In genomic region chr15:78880242-78880533, GRCh38 we compare ENCODE assay signal across 13 cellular contexts. TPM values are rescaled to one million over a fixed set of nuclear protein-coding genes. Genes with fewer than 3 reads are reported as not detected.
DNase-seq lines count a peak whose midpoint lies in the region; ATAC-seq, FAIRE-seq and TF ChIP-seq lines count a peak whose summit lies in the region.
"Had no signal": no experiment of that assay in that cellular context is flagged by ENCODE, and none has a peak within 500 bp of the region (broad histone marks: within the 10 kb centered on the region; RNA-seq: fewer than 3 reads in every experiment).

No MANE protein-coding gene starts in this region.

- no peak overlapping the region for H3K4me2 ChIP-seq in fibroblast of lung (ENCODE audit: extremely low read depth, insufficient read depth, low read length)
- no peak overlapping the region for H3K4me2 ChIP-seq in GM23338

- no peak overlapping the region for H3K4me3 Mint-ChIP-seq in activated naive CD4-positive, alpha-beta T cell treated with anti-CD3 and anti-CD28 coated beads, Interleukin-2, amount 10 ng/mL, durations not matched to agents 7 days and 5 days
- no peak overlapping the region for H3K4me3 Mint-ChIP-seq in stimulated activated naive CD8-positive, alpha-beta T cell treated with anti-CD3 and anti-CD28 coated beads, Interleukin-15, Interleukin-2, amounts not matched to agents 100 ng/mL and 50 ng/mL, for 24 hours
- no peak overlapping the region for H3K4me3 Mint-ChIP-seq in GM23338
- H3K4me3 Mint-ChIP-seq: activated B cell treated with CpG ODN at 0.5 μM for 24 hours had no signal

- ATAC-seq in GM23338 = no peak
- no peak for ATAC-seq in HG03439 (IDR thresholded peaks at IDR 0.05; ENCODE audit: unreplicated experiment)
- ATAC-seq: effector memory CD8-positive, alpha-beta T cell had no signal

- CTCF ChIA-PET in activated naive CD4-positive, alpha-beta T cell treated with anti-CD3 and anti-CD28 coated beads, Interleukin-2, amount 10 ng/mL, durations not matched to agents 7 days and 5 days (lab: Charles Lee) = interaction anchor here (0.7 to 1.3 kb wide), 3 partner anchors 13 to 30 kb away, joined by 3 to 5 read pairs (median 3); no protein-coding TSS in a partner anchor

- DNase-seq in activated naive CD4-positive, alpha-beta T cell treated with anti-CD3 and anti-CD28 coated beads, Interleukin-2, amount 10 ng/mL, durations not matched to agents 7 days and 5 days = no peak
- DNase-seq in activated naive CD4-positive, alpha-beta T cell (lab: John Stamatoyannopoulos, UW) = no peak
- no peak for DNase-seq in WERI-Rb-1
- DNase-seq in fibroblast of lung (ENCODE audit: low read depth in 2 of 2) = peak; percentile 56 to 69
- DNase-seq in GM12892 (ENCODE audit: insufficient read length) = no peak
- no peak for DNase-seq in GM23338 (ENCODE audit: low spot score)
- DNase-seq: activated B cell treated with CpG ODN at 0.5 μM for 24 hours; AML-193; effector memory CD8-positive, alpha-beta T cell; NCI-H2029 treated with DMSO at 0.1 percent for 48 hours; transverse colon had no signal

- peaks cover 58% of the 10 kb centered on the region for H3K4me1 Mint-ChIP-seq in activated naive CD4-positive, alpha-beta T cell treated with anti-CD3 and anti-CD28 coated beads, Interleukin-2, amount 10 ng/mL, durations not matched to agents 7 days and 5 days
- peaks cover 90% of the 10 kb centered on the region for H3K4me1 Mint-ChIP-seq in stimulated activated naive CD8-positive, alpha-beta T cell treated with anti-CD3 and anti-CD28 coated beads, Interleukin-15, Interleukin-2, amounts not matched to agents 100 ng/mL and 50 ng/mL, for 24 hours (ENCODE audit: low read depth)
- H3K4me1 Mint-ChIP-seq in GM23338 = peaks cover 30% of the 10 kb centered on the region

- peak overlapping the region; percentile 52 for H3K27ac Mint-ChIP-seq in activated naive CD4-positive, alpha-beta T cell treated with anti-CD3 and anti-CD28 coated beads, Interleukin-2, amount 10 ng/mL, durations not matched to agents 7 days and 5 days
- peak overlapping the region; percentile 23 for H3K27ac Mint-ChIP-seq in stimulated activated naive CD8-positive, alpha-beta T cell treated with anti-CD3 and anti-CD28 coated beads, Interleukin-15, Interleukin-2, amounts not matched to agents 100 ng/mL and 50 ng/mL, for 24 hours
- H3K27ac Mint-ChIP-seq in GM23338 = no peak overlapping the region

- no peak for TF ChIP-seq POLR2A in GM12892 (IDR thresholded peaks at IDR 0.05; ENCODE audit: low read depth, low read length)

- H3K9me3 ChIP-seq in WERI-Rb-1 (ENCODE audit: severe bottlenecking) = no peaks in the 10 kb centered on the region
- no peaks in the 10 kb centered on the region for H3K9me3 ChIP-seq in fibroblast of lung (ENCODE audit: control insufficient read depth, insufficient read depth, low read depth, low read length)
- H3K9me3 ChIP-seq: transverse colon had no signal

- H2AFZ ChIP-seq in fibroblast of lung (ENCODE audit: low read length) (no peak overlapping the region), GM23338 (no peak overlapping the region)

- no peaks in the 10 kb centered on the region for H3K27me3 Mint-ChIP-seq in activated naive CD4-positive, alpha-beta T cell treated with anti-CD3 and anti-CD28 coated beads, Interleukin-2, amount 10 ng/mL, durations not matched to agents 7 days and 5 days
- no peaks in the 10 kb centered on the region for H3K27me3 Mint-ChIP-seq in stimulated activated naive CD8-positive, alpha-beta T cell treated with anti-CD3 and anti-CD28 coated beads, Interleukin-15, Interleukin-2, amounts not matched to agents 100 ng/mL and 50 ng/mL, for 24 hours
- peaks cover 5% of the 10 kb centered on the region for H3K27me3 Mint-ChIP-seq in GM23338 (ENCODE audit: insufficient read depth, low read depth, poor library complexity)
- H3K27me3 Mint-ChIP-seq: activated B cell treated with CpG ODN at 0.5 μM for 24 hours; effector memory CD8-positive, alpha-beta T cell had no signal

- FAIRE-seq in GM12892 (lab: Jason Lieb, UNC) = no peak

- H3K79me2 ChIP-seq in fibroblast of lung (ENCODE audit: control insufficient read depth, insufficient read depth, low read length) (peaks cover 100% of the 10 kb centered on the region), GM23338 (replicated peaks; ENCODE audit: insufficient read depth) (peaks cover 100% of the 10 kb centered on the region)

- peaks cover 12% of the 10 kb centered on the region for H4K20me1 ChIP-seq in fibroblast of lung (ENCODE audit: control insufficient read depth, extremely low read depth, insufficient read depth, low read length)
- H4K20me1 ChIP-seq in GM23338 (replicated peaks; ENCODE audit: insufficient read depth) = peaks cover 90% of the 10 kb centered on the region

- no peak for TF ChIP-seq CTCF in WERI-Rb-1 (IDR thresholded peaks at IDR 0.05; ENCODE audit: low read depth, low read length)
- TF ChIP-seq CTCF in fibroblast of lung (conservative IDR thresholded peaks at IDR 0.05 in 1 of 2, IDR thresholded peaks at IDR 0.05 in 1 of 2; ENCODE audit: low read depth in 1 of 2, low read length in 2 of 2) = no peak
- TF ChIP-seq CTCF in GM23338 (conservative IDR thresholded peaks at IDR 0.05; ENCODE audit: low read depth in 2 of 2) = no peak

- no peak overlapping the region for H3K9ac ChIP-seq in fibroblast of lung (ENCODE audit: insufficient read depth, low read length)

- no peaks in the 10 kb centered on the region for H3K9me2 ChIP-seq in GM23338 (ENCODE audit: insufficient read depth)

- H3K27me3 ChIP-seq in WERI-Rb-1 (ENCODE audit: insufficient read depth, low read depth, severe bottlenecking) = no peaks in the 10 kb centered on the region
- H3K27me3 ChIP-seq in fibroblast of lung (ENCODE audit: control insufficient read depth, insufficient read depth, low read length) = no peaks in the 10 kb centered on the region
- H3K27me3 ChIP-seq in GM23338 (ENCODE audit: insufficient read depth) = no peaks in the 10 kb centered on the region
- H3K27me3 ChIP-seq: transverse colon had no signal

- H3F3A ChIP-seq in GM23338 (replicated peaks; ENCODE audit: low read depth) = no peaks in the 10 kb centered on the region

- H3K36me3 ChIP-seq in WERI-Rb-1 (peaks cover 52% of the 10 kb centered on the region), fibroblast of lung (ENCODE audit: control insufficient read depth, insufficient read depth, low read length) (peaks cover 4% of the 10 kb centered on the region), GM23338 (ENCODE audit: insufficient read depth) (peaks cover 32% of the 10 kb centered on the region)

- H3K27ac ChIP-seq in WERI-Rb-1 (peak overlapping the region; percentile 50), fibroblast of lung (ENCODE audit: insufficient read depth, low read length) (no peak overlapping the region), GM23338 (ENCODE audit: low read depth) (no peak overlapping the region)

- peaks cover 39% of the 10 kb centered on the region for H3K36me3 Mint-ChIP-seq in activated naive CD4-positive, alpha-beta T cell treated with anti-CD3 and anti-CD28 coated beads, Interleukin-2, amount 10 ng/mL, durations not matched to agents 7 days and 5 days
- peaks cover 62% of the 10 kb centered on the region for H3K36me3 Mint-ChIP-seq in stimulated activated naive CD8-positive, alpha-beta T cell treated with anti-CD3 and anti-CD28 coated beads, Interleukin-15, Interleukin-2, amounts not matched to agents 100 ng/mL and 50 ng/mL, for 24 hours (ENCODE audit: low read depth)
- H3K36me3 Mint-ChIP-seq in GM23338 (ENCODE audit: low read depth) = peaks cover 61% of the 10 kb centered on the region

- H3K4me3 ChIP-seq in WERI-Rb-1 (ENCODE audit: low read depth, low read length) (no peak overlapping the region), fibroblast of lung (replicated peaks in 1 of 4; ENCODE audit: control extremely low read depth in 1 of 4, insufficient read depth in 1 of 4, low read depth in 3 of 4, low read length in 4 of 4) (no peak overlapping the region), GM23338 (no peak overlapping the region)
- H3K4me3 ChIP-seq: transverse colon had no signal

- no peaks in the 10 kb centered on the region for H3K9me3 Mint-ChIP-seq in activated naive CD4-positive, alpha-beta T cell treated with anti-CD3 and anti-CD28 coated beads, Interleukin-2, amount 10 ng/mL, durations not matched to agents 7 days and 5 days
- no peaks in the 10 kb centered on the region for H3K9me3 Mint-ChIP-seq in stimulated activated naive CD8-positive, alpha-beta T cell treated with anti-CD3 and anti-CD28 coated beads, Interleukin-15, Interleukin-2, amounts not matched to agents 100 ng/mL and 50 ng/mL, for 24 hours
- no peaks in the 10 kb centered on the region for H3K9me3 Mint-ChIP-seq in GM23338
- H3K9me3 Mint-ChIP-seq: activated B cell treated with CpG ODN at 0.5 μM for 24 hours; effector memory CD8-positive, alpha-beta T cell had no signal

- H3K4me1 ChIP-seq in fibroblast of lung (ENCODE audit: control insufficient read depth, extremely low read depth, insufficient read depth, low read length) = peaks cover 8% of the 10 kb centered on the region
- H3K4me1 ChIP-seq in GM23338 (ENCODE audit: insufficient read depth) = peaks cover 35% of the 10 kb centered on the region

TF ChIP-seq in GM23338, 12 proteins besides CTCF, POLR2A, EP300 and RAD21 (continues in another document):
- no peak for TF ChIP-seq POLR2AphosphoS5 (IDR thresholded peaks at IDR 0.05; ENCODE audit: low read depth)
- no peak for TF ChIP-seq STAT1 (IDR thresholded peaks at IDR 0.05; ENCODE audit: unreplicated experiment)
- no peak for TF ChIP-seq NANOG (IDR thresholded peaks at IDR 0.05; ENCODE audit: borderline replicate concordance)
- no peak for TF ChIP-seq ETS1 (IDR thresholded peaks at IDR 0.05)

RNA-seq across cellular contexts. Expression of gene MORF4L1, which starts 7.5 kb away (rescaled TPM):
- 268 and 345 TPM in 2 replicates for total RNA-seq in fibroblast of lung
- polyA plus RNA-seq in fibroblast of lung (616 and 710 TPM in 2 replicates), GM23338 (2016; fragmentation: Nextera tagmentation; extraction: Ambion mirVana) (571 and 611 TPM in 2 replicates)
- 400 and 554 TPM in 2 replicates for polyA plus RNA-seq in fibroblast of lung (2012)
- polyA minus RNA-seq in fibroblast of lung (ENCODE audit: low replicate concordance) = 36.7 and 38.4 TPM in 2 replicates
- 421 TPM for polyA plus RNA-seq in GM12892 (2012; ENCODE audit: missing spikeins)
- total RNA-seq in GM23338 (2014; rRNA removed; shearing (Covaris generic)) = 491 and 520 TPM in 2 replicates

Comparison
In these comparisons a context has a peak if more than half of its experiments do, and no peak if none do; other contexts are left out.
1. DNase-seq: peak in fibroblast of lung (2 of 2); none in activated naive CD4-positive, alpha-beta T cell treated with anti-CD3 and anti-CD28 coated beads, Interleukin-2, amount 10 ng/mL, durations not matched to agents 7 days and 5 days (single experiment), activated naive CD4-positive, alpha-beta T cell (0 of 4), WERI-Rb-1 (single experiment), GM12892 (single experiment) and GM23338 (single experiment).